In genomic region chr10:124647421-124648130, GRCh38 we compare ENCODE assay signal across 1 cellular context.
TF ChIP-seq lines count a peak whose summit lies in the region.

No MANE protein-coding gene starts in this region.

TF ChIP-seq in H1, 55 proteins besides CTCF, POLR2A, EP300 and RAD21:
- TF ChIP-seq CHD1 (IDR thresholded peaks at IDR 0.05; ENCODE audit: low read depth, low read length): no peak
- TF ChIP-seq CHD7 (IDR thresholded peaks at IDR 0.05; ENCODE audit: insufficient replicate concordance, low read length): no peak
- no peak for TF ChIP-seq BCL11A (IDR thresholded peaks at IDR 0.05; ENCODE audit: low read depth in 2 of 2, low read length in 2 of 2)
- TF ChIP-seq POU5F1 (IDR thresholded peaks at IDR 0.05; ENCODE audit: low read depth, low read length): no peak
- TF ChIP-seq TCF12 (IDR thresholded peaks at IDR 0.05; ENCODE audit: low read depth, low read length): no peak
- no peak for TF ChIP-seq RFX5 (IDR thresholded peaks at IDR 0.05; ENCODE audit: borderline replicate concordance, low read depth, low read length)
- no peak for TF ChIP-seq KDM4A (IDR thresholded peaks at IDR 0.05; ENCODE audit: low read depth, low read length, severe bottlenecking)
- no peak for TF ChIP-seq RNF2 (IDR thresholded peaks at IDR 0.05; ENCODE audit: borderline replicate concordance, low read depth, low read length, missing control alignments, poor library complexity, severe bottlenecking)
- TF ChIP-seq TAF7 (optimal IDR thresholded peaks at IDR 0.05; ENCODE audit: borderline replicate concordance, low read depth, low read length): no peak
- TF ChIP-seq TEAD4 (IDR thresholded peaks at IDR 0.05; ENCODE audit: low read depth, low read length): no peak
